ENCODE assay signal across 1 cellular context in the genomic region with DNA sequence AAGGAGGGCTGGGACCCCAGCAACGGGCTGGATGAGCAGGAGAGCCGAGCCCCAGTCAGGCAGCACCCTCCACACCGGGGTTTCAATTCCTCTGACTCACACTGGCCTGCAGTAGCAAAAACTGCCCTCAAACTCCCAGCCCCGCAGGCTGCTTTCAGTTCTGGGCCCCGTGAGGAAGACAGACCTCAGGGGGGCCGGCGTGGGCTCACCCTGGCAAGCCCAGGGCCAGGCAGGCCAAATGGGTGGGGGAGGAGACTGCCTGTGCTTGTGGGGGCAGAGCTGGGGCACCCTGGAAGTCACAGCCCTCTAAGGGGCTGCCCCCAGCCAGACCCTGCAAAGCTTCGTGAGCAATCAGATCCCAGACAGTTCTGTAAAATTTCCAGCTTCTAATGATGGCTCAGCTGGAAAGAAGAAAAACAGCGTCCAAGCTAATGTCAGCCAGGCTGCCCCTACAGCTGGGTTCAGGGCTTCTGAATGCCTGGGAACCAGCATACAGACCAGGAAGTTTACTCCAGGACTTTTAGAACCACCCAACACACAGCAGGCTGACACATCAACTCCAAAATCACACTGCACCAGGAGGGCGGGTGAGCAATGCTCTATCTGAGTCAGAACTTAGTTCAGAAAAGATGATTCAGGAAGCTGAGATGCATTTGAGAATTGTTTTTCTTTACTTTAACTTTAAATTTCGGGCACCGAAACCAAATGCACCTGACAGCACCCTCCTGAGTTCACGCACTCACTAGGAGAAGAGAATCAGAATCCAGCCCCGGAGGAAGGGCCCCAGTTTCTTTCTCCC.
TF ChIP-seq lines count a peak whose summit lies in the region.

No MANE protein-coding gene starts in this region.

TF ChIP-seq in GM12878, 131 proteins besides CTCF, POLR2A, EP300 and RAD21 (continued from another document and continues in another):
- TF ChIP-seq, protein P1, sequence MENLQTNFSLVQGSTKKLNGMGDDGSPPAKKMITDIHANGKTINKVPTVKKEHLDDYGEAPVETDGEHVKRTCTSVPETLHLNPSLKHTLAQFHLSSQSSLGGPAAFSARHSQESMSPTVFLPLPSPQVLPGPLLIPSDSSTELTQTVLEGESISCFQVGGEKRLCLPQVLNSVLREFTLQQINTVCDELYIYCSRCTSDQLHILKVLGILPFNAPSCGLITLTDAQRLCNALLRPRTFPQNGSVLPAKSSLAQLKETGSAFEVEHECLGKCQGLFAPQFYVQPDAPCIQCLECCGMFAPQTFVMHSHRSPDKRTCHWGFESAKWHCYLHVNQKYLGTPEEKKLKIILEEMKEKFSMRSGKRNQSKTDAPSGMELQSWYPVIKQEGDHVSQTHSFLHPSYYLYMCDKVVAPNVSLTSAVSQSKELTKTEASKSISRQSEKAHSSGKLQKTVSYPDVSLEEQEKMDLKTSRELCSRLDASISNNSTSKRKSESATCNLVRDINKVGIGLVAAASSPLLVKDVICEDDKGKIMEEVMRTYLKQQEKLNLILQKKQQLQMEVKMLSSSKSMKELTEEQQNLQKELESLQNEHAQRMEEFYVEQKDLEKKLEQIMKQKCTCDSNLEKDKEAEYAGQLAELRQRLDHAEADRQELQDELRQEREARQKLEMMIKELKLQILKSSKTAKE (IDR thresholded peaks at IDR 0.05; ENCODE audit: low read depth, poor library complexity, severe bottlenecking), result peak; percentile 54
- TF ChIP-seq, protein P2, sequence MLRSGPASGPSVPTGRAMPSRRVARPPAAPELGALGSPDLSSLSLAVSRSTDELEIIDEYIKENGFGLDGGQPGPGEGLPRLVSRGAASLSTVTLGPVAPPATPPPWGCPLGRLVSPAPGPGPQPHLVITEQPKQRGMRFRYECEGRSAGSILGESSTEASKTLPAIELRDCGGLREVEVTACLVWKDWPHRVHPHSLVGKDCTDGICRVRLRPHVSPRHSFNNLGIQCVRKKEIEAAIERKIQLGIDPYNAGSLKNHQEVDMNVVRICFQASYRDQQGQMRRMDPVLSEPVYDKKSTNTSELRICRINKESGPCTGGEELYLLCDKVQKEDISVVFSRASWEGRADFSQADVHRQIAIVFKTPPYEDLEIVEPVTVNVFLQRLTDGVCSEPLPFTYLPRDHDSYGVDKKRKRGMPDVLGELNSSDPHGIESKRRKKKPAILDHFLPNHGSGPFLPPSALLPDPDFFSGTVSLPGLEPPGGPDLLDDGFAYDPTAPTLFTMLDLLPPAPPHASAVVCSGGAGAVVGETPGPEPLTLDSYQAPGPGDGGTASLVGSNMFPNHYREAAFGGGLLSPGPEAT (IDR thresholded peaks at IDR 0.05; ENCODE audit: low read depth), result 0 out of 2 replicates have a peak, but pooled peaks have one; percentile 58
- TF ChIP-seq, protein P3, sequence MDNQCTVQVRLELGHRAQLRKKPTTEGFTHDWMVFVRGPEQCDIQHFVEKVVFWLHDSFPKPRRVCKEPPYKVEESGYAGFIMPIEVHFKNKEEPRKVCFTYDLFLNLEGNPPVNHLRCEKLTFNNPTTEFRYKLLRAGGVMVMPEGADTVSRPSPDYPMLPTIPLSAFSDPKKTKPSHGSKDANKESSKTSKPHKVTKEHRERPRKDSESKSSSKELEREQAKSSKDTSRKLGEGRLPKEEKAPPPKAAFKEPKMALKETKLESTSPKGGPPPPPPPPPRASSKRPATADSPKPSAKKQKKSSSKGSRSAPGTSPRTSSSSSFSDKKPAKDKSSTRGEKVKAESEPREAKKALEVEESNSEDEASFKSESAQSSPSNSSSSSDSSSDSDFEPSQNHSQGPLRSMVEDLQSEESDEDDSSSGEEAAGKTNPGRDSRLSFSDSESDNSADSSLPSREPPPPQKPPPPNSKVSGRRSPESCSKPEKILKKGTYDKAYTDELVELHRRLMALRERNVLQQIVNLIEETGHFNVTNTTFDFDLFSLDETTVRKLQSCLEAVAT (IDR thresholded peaks at IDR 0.05), result no peak
- no peak for TF ChIP-seq EZH2 (IDR thresholded peaks at IDR 0.05; ENCODE audit: borderline replicate concordance, control insufficient read depth, low read depth, low read length)
- no peak for TF ChIP-seq ASH2L (IDR thresholded peaks at IDR 0.05; ENCODE audit: borderline replicate concordance, low read depth)
- TF ChIP-seq EGR1 (IDR thresholded peaks at IDR 0.05; ENCODE audit: borderline replicate concordance in 1 of 2, low read depth in 2 of 2, low read length in 2 of 2), result peak in 1 of 2 experiments; percentile 25; a peak in 1 of 3 replicates
- TF ChIP-seq, protein P4, sequence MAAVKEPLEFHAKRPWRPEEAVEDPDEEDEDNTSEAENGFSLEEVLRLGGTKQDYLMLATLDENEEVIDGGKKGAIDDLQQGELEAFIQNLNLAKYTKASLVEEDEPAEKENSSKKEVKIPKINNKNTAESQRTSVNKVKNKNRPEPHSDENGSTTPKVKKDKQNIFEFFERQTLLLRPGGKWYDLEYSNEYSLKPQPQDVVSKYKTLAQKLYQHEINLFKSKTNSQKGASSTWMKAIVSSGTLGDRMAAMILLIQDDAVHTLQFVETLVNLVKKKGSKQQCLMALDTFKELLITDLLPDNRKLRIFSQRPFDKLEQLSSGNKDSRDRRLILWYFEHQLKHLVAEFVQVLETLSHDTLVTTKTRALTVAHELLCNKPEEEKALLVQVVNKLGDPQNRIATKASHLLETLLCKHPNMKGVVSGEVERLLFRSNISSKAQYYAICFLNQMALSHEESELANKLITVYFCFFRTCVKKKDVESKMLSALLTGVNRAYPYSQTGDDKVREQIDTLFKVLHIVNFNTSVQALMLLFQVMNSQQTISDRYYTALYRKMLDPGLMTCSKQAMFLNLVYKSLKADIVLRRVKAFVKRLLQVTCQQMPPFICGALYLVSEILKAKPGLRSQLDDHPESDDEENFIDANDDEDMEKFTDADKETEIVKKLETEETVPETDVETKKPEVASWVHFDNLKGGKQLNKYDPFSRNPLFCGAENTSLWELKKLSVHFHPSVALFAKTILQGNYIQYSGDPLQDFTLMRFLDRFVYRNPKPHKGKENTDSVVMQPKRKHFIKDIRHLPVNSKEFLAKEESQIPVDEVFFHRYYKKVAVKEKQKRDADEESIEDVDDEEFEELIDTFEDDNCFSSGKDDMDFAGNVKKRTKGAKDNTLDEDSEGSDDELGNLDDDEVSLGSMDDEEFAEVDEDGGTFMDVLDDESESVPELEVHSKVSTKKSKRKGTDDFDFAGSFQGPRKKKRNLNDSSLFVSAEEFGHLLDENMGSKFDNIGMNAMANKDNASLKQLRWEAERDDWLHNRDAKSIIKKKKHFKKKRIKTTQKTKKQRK (IDR thresholded peaks at IDR 0.05; ENCODE audit: low read depth, low read length), result no peak
- no peak for TF ChIP-seq KLF5 (IDR thresholded peaks at IDR 0.05; ENCODE audit: partially characterized antibody)
- TF ChIP-seq, protein P5, sequence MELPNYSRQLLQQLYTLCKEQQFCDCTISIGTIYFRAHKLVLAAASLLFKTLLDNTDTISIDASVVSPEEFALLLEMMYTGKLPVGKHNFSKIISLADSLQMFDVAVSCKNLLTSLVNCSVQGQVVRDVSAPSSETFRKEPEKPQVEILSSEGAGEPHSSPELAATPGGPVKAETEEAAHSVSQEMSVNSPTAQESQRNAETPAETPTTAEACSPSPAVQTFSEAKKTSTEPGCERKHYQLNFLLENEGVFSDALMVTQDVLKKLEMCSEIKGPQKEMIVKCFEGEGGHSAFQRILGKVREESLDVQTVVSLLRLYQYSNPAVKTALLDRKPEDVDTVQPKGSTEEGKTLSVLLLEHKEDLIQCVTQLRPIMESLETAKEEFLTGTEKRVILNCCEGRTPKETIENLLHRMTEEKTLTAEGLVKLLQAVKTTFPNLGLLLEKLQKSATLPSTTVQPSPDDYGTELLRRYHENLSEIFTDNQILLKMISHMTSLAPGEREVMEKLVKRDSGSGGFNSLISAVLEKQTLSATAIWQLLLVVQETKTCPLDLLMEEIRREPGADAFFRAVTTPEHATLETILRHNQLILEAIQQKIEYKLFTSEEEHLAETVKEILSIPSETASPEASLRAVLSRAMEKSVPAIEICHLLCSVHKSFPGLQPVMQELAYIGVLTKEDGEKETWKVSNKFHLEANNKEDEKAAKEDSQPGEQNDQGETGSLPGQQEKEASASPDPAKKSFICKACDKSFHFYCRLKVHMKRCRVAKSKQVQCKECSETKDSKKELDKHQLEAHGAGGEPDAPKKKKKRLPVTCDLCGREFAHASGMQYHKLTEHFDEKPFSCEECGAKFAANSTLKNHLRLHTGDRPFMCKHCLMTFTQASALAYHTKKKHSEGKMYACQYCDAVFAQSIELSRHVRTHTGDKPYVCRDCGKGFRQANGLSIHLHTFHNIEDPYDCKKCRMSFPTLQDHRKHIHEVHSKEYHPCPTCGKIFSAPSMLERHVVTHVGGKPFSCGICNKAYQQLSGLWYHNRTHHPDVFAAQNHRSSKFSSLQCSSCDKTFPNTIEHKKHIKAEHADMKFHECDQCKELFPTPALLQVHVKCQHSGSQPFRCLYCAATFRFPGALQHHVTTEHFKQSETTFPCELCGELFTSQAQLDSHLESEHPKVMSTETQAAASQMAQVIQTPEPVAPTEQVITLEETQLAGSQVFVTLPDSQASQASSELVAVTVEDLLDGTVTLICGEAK (IDR thresholded peaks at IDR 0.05; ENCODE audit: borderline replicate concordance), result no peak
- TF ChIP-seq FOXK2 (IDR thresholded peaks at IDR 0.05), result no peak
- peak; percentile 33; the same call in 1 of the 2 replicates for TF ChIP-seq SIN3A (IDR thresholded peaks at IDR 0.05; ENCODE audit: low read depth, low read length)
- TF ChIP-seq GATAD2B (conservative IDR thresholded peaks at IDR 0.05; ENCODE audit: low read depth), result peak; percentile 86
- TF ChIP-seq, protein P6, sequence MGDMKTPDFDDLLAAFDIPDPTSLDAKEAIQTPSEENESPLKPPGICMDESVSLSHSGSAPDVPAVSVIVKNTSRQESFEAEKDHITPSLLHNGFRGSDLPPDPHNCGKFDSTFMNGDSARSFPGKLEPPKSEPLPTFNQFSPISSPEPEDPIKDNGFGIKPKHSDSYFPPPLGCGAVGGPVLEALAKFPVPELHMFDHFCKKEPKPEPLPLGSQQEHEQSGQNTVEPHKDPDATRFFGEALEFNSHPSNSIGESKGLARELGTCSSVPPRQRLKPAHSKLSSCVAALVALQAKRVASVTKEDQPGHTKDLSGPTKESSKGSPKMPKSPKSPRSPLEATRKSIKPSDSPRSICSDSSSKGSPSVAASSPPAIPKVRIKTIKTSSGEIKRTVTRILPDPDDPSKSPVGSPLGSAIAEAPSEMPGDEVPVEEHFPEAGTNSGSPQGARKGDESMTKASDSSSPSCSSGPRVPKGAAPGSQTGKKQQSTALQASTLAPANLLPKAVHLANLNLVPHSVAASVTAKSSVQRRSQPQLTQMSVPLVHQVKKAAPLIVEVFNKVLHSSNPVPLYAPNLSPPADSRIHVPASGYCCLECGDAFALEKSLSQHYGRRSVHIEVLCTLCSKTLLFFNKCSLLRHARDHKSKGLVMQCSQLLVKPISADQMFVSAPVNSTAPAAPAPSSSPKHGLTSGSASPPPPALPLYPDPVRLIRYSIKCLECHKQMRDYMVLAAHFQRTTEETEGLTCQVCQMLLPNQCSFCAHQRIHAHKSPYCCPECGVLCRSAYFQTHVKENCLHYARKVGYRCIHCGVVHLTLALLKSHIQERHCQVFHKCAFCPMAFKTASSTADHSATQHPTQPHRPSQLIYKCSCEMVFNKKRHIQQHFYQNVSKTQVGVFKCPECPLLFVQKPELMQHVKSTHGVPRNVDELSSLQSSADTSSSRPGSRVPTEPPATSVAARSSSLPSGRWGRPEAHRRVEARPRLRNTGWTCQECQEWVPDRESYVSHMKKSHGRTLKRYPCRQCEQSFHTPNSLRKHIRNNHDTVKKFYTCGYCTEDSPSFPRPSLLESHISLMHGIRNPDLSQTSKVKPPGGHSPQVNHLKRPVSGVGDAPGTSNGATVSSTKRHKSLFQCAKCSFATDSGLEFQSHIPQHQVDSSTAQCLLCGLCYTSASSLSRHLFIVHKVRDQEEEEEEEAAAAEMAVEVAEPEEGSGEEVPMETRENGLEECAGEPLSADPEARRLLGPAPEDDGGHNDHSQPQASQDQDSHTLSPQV (IDR thresholded peaks at IDR 0.05), result peak; percentile 6; the same call in 1 of the 2 replicates
- TF ChIP-seq JUNB (IDR thresholded peaks at IDR 0.05), result peak; percentile 51
- TF ChIP-seq MTA3 (IDR thresholded peaks at IDR 0.05; ENCODE audit: borderline replicate concordance, low read length), result no peak
- TF ChIP-seq CHD4 (IDR thresholded peaks at IDR 0.05), result no peak
- peak; percentile 39; the same call in 1 of the 2 replicates for TF ChIP-seq POLR2AphosphoS5 (IDR thresholded peaks at IDR 0.05; ENCODE audit: low read length)
- TF ChIP-seq NFIC (IDR thresholded peaks at IDR 0.05; ENCODE audit: low read depth, low read length), result no peak
- TF ChIP-seq BCL11A (IDR thresholded peaks at IDR 0.05; ENCODE audit: low read depth, low read length), result peak; percentile 7
- TF ChIP-seq CBX5 (IDR thresholded peaks at IDR 0.05; ENCODE audit: low read depth), result no peak
- TF ChIP-seq SREBF1 (IDR thresholded peaks at IDR 0.05; ENCODE audit: low read length), result no peak
- TF ChIP-seq, protein P7, sequence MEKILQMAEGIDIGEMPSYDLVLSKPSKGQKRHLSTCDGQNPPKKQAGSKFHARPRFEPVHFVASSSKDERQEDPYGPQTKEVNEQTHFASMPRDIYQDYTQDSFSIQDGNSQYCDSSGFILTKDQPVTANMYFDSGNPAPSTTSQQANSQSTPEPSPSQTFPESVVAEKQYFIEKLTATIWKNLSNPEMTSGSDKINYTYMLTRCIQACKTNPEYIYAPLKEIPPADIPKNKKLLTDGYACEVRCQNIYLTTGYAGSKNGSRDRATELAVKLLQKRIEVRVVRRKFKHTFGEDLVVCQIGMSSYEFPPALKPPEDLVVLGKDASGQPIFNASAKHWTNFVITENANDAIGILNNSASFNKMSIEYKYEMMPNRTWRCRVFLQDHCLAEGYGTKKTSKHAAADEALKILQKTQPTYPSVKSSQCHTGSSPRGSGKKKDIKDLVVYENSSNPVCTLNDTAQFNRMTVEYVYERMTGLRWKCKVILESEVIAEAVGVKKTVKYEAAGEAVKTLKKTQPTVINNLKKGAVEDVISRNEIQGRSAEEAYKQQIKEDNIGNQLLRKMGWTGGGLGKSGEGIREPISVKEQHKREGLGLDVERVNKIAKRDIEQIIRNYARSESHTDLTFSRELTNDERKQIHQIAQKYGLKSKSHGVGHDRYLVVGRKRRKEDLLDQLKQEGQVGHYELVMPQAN (conservative IDR thresholded peaks at IDR 0.05), result no peak; the same call in 1 of the 2 replicates
- TF ChIP-seq, protein P8, sequence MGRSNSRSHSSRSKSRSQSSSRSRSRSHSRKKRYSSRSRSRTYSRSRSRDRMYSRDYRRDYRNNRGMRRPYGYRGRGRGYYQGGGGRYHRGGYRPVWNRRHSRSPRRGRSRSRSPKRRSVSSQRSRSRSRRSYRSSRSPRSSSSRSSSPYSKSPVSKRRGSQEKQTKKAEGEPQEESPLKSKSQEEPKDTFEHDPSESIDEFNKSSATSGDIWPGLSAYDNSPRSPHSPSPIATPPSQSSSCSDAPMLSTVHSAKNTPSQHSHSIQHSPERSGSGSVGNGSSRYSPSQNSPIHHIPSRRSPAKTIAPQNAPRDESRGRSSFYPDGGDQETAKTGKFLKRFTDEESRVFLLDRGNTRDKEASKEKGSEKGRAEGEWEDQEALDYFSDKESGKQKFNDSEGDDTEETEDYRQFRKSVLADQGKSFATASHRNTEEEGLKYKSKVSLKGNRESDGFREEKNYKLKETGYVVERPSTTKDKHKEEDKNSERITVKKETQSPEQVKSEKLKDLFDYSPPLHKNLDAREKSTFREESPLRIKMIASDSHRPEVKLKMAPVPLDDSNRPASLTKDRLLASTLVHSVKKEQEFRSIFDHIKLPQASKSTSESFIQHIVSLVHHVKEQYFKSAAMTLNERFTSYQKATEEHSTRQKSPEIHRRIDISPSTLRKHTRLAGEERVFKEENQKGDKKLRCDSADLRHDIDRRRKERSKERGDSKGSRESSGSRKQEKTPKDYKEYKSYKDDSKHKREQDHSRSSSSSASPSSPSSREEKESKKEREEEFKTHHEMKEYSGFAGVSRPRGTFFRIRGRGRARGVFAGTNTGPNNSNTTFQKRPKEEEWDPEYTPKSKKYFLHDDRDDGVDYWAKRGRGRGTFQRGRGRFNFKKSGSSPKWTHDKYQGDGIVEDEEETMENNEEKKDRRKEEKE (IDR thresholded peaks at IDR 0.05), result no peak
- no peak for TF ChIP-seq RELA (IDR thresholded peaks at IDR 0.05; ENCODE audit: borderline replicate concordance, partially characterized antibody)
- 0 out of 2 replicates have a peak, but pooled peaks have one; percentile 47 for TF ChIP-seq YY1 (IDR thresholded peaks at IDR 0.05; ENCODE audit: low read depth, low read length)
- TF ChIP-seq TCF7 (IDR thresholded peaks at IDR 0.05; ENCODE audit: borderline replicate concordance), result no peak
